In the genomic region with DNA sequence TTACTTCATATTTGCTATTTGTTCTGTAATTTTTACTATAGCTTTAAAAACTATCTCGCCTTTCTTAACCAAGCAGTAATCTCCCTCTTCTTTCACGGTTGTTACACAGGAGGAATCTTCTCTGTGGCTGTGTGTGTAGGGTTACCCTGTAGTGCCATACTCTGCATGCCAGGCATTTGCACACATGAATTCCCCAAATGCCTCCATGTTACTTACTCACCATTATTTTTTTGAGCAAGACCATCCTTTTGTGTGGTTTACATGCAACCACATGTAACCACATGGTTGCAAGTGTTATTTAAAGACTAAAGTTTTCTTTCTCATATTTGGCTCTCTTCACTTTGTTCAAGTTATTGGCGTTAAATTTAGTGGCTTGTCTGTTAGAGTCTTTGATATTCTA, we compare ENCODE assay signal across 9 cellular contexts. TPM values are rescaled to one million over a fixed set of nuclear protein-coding genes. Genes with fewer than 3 reads are reported as not detected.
DNase-seq lines count a peak whose midpoint lies in the region; ATAC-seq and TF ChIP-seq lines count a peak whose summit lies in the region.
"Had no signal": no experiment of that assay in that cellular context is flagged by ENCODE, and none has a peak within 500 bp of the region (broad histone marks: within the 10 kb centered on the region; RNA-seq: fewer than 3 reads in every experiment).

No MANE protein-coding gene starts in this region.

- TF ChIP-seq POLR2A in upper lobe of left lung (IDR thresholded peaks at IDR 0.05), result no peak

- peak; percentile 84 for DNase-seq in left kidney (ENCODE audit: low read depth, low spot score)
- DNase-seq in NCI-H774 (lab: John Stamatoyannopoulos, UW), result no peak
- DNase-seq in NCI-H510A treated with DMSO at 0.1 percent for 48 hours (lab: John Stamatoyannopoulos, UW), result no peak
- no peak for DNase-seq in upper lobe of left lung
- DNase-seq in GF-D8 (lab: John Stamatoyannopoulos, UW), result no peak
- DNase-seq: ovary had no signal

- no peak overlapping the region for H3K4me3 ChIP-seq in upper lobe of left lung
- H3K4me3 ChIP-seq: ovary had no signal

- H3K27ac ChIP-seq in upper lobe of left lung, result no peak overlapping the region
- H3K27ac ChIP-seq: ovary had no signal

- ATAC-seq in GM18858 (IDR thresholded peaks at IDR 0.05; ENCODE audit: unreplicated experiment) (peak; percentile 98), GM21825 (IDR thresholded peaks at IDR 0.05; ENCODE audit: unreplicated experiment) (peak; percentile 97), upper lobe of left lung (ENCODE audit: low FRiP score in 2 of 2) (no peak)

- H3K4me1 ChIP-seq in upper lobe of left lung, result peaks cover 0 to 7% (median 3%) of the 10 kb centered on the region in 4 donors

- TF ChIP-seq RAD21 in Ishikawa (IDR thresholded peaks at IDR 0.05; ENCODE audit: low read depth), result no peak

- WGBS in upper lobe of left lung, 2 donors, result 88 to 90% methylated on average over 3 of the region's 3 CpGs

- no peak for TF ChIP-seq CTCF in upper lobe of left lung (IDR thresholded peaks at IDR 0.05)

- H3K9me3 ChIP-seq in upper lobe of left lung, result no peaks in the 10 kb centered on the region
- H3K9me3 ChIP-seq: ovary had no signal

- peaks cover 0 to 53% (median 3%) of the 10 kb centered on the region in 4 donors for H3K36me3 ChIP-seq in upper lobe of left lung
- H3K36me3 ChIP-seq: ovary had no signal

- TF ChIP-seq EP300 in Ishikawa (IDR thresholded peaks at IDR 0.05; ENCODE audit: borderline replicate concordance), result no peak
- no peak for TF ChIP-seq EP300 in upper lobe of left lung (IDR thresholded peaks at IDR 0.05)

- no peaks in the 10 kb centered on the region for H3K27me3 ChIP-seq in upper lobe of left lung
- H3K27me3 ChIP-seq: ovary had no signal

TF ChIP-seq in Ishikawa, 13 proteins besides CTCF, POLR2A, EP300 and RAD21:
- TF ChIP-seq NFIC (IDR thresholded peaks at IDR 0.05) (peak; percentile 43; the same call in 1 of the 2 replicates), TEAD4 (IDR thresholded peaks at IDR 0.05) (peak; percentile 97), TCF12 (IDR thresholded peaks at IDR 0.05; ENCODE audit: low read depth) (0 out of 2 replicates have a peak, but pooled peaks have one; percentile 26), CEBPB (IDR thresholded peaks at IDR 0.05) (0 out of 2 replicates have a peak, but pooled peaks have one; percentile 4), EGR1 (IDR thresholded peaks at IDR 0.05) (no peak), FOXM1 (IDR thresholded peaks at IDR 0.05; ENCODE audit: borderline replicate concordance, low read depth) (no peak), ZBTB7A (IDR thresholded peaks at IDR 0.05; ENCODE audit: low read depth) (no peak), MAX (IDR thresholded peaks at IDR 0.05) (peak; percentile 72), TAF1 (IDR thresholded peaks at IDR 0.05; ENCODE audit: low read depth) (no peak), YY1 (IDR thresholded peaks at IDR 0.05; ENCODE audit: low read depth) (peak; percentile 63), CREB1 (IDR thresholded peaks at IDR 0.05; ENCODE audit: low read depth) (no peak)
- TF ChIP-seq, protein P1, sequence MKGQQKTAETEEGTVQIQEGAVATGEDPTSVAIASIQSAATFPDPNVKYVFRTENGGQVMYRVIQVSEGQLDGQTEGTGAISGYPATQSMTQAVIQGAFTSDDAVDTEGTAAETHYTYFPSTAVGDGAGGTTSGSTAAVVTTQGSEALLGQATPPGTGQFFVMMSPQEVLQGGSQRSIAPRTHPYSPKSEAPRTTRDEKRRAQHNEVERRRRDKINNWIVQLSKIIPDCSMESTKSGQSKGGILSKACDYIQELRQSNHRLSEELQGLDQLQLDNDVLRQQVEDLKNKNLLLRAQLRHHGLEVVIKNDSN (IDR thresholded peaks at IDR 0.05), result no peak

RNA-seq across cellular contexts. Expression of gene HPS3, which starts 45.5 kb away (rescaled TPM):
- total RNA-seq in upper lobe of left lung, result 10 to 100 TPM; 13.4 to 29.8 (median 17.8) TPM

RNA-seq across cellular contexts. Expression of gene CP, which starts 46.7 kb away (rescaled TPM):
- 10 to 100 TPM in 4 of 6 donors, 1 to 10 TPM in 2; 3.9 to 87.3 (median 18.9) TPM for total RNA-seq in upper lobe of left lung

Comparison
In these comparisons a context has a peak if more than half of its experiments do, and no peak if none do; other contexts are left out.
1. ATAC-seq: peak in GM18858 (single experiment) and GM21825 (single experiment); none in upper lobe of left lung (0 of 2).